In genomic region chr2:122108186-122108585, GRCh38 we compare ENCODE assay signal across 30 cellular contexts.
"Had no signal": no experiment of that assay in that cellular context is flagged by ENCODE, and none has a peak within 500 bp of the region (broad histone marks: within the 10 kb centered on the region; RNA-seq: fewer than 3 reads in every experiment).

No MANE protein-coding gene starts in this region.

- DNase-seq: activated B cell treated with CpG ODN at 0.5 μM for 24 hours; activated CD4-positive, alpha-beta T cell treated with anti-CD3 and anti-CD28 coated beads for 48 hours; activated CD4-positive, alpha-beta T cell treated with anti-CD3 and anti-CD28 coated beads, Interleukin-2, amount 50 U/mL, for 1 hour; activated CD4-positive, alpha-beta T cell treated with anti-CD3 and anti-CD28 coated beads, Interleukin-2, amount 50 U/mL, for 48 hours; activated CD8-positive, alpha-beta memory T cell treated with anti-CD3 and anti-CD28 coated beads for 24 hours; activated CD8-positive, alpha-beta T cell treated with anti-CD3 and anti-CD28 coated beads for 36 hours; activated effector memory CD4-positive, alpha-beta T cell treated with Interleukin-2 at 50 U/mL for 16 hours; activated gamma-delta T cell treated with Interleukin-2 at 50 U/mL for 16 hours; activated naive CD4-positive, alpha-beta T cell treated with anti-CD3 and anti-CD28 coated beads, Interleukin-2, amount 50 U/mL, for 16 hours; activated naive CD4-positive, alpha-beta T cell treated with Interleukin-2 at 50 U/mL for 16 hours; activated T-cell treated with anti-CD3 and anti-CD28 coated beads, Interleukin-2, amount 50 U/mL, for 4 hours; amniotic stem cell; anterior cingulate cortex; body of pancreas; caudate nucleus; cerebellar nuclear complex; colonic mucosa; effector CD8-positive, alpha-beta T cell; esophagus squamous epithelium; heart right ventricle; T-helper 2 cell had no signal

- H3K36me3 ChIP-seq: colonic mucosa, esophagus squamous epithelium, gastroesophageal sphincter, heart right ventricle had no signal

- H2AFZ ChIP-seq: hepatocyte had no signal

- H3K27ac ChIP-seq: body of pancreas, colonic mucosa, epithelial cell of prostate, esophagus squamous epithelium, gastroesophageal sphincter, heart right ventricle, hepatocyte, VCaP had no signal

- H3K27me3 ChIP-seq: body of pancreas, colonic mucosa, hepatocyte had no signal

- H3K9me3 ChIP-seq: body of pancreas, colonic mucosa, esophagus squamous epithelium, gastroesophageal sphincter, heart right ventricle had no signal

- H3K4me3 ChIP-seq: body of pancreas, colonic mucosa, esophagus squamous epithelium, gastroesophageal sphincter, heart right ventricle, hepatocyte had no signal

- H3K4me2 ChIP-seq: hepatocyte had no signal

- H3K4me1 ChIP-seq: body of pancreas, colonic mucosa, esophagus squamous epithelium, gastroesophageal sphincter, heart right ventricle had no signal

- ATAC-seq: activated CD4-positive, CD25-positive, alpha-beta regulatory T cell treated with anti-CD3 and anti-CD28 coated beads, Interleukin-2, amount 50 U/mL, for 24 hours; activated CD8-positive, alpha-beta T cell treated with anti-CD3 and anti-CD28 coated beads for 36 hours; activated T-cell treated with anti-CD3 and anti-CD28 coated beads, Interleukin-2, amount 50 U/mL, for 4 hours; activated T-helper 17 cell treated with anti-CD3 and anti-CD28 coated beads, Interleukin-2, amount 50 U/mL, for 72 hours; body of pancreas; gastroesophageal sphincter; heart right ventricle had no signal

- H3K79me2 ChIP-seq: hepatocyte had no signal

- FAIRE-seq: endometrium, endothelial cell of umbilical vein, TTC549 had no signal
